In genomic region chr5:163532203-163532892, GRCh38 we compare ENCODE assay signal across 21 cellular contexts.
"Had no signal": no experiment of that assay in that cellular context is flagged by ENCODE, and none has a peak within 500 bp of the region (broad histone marks: within the 10 kb centered on the region; RNA-seq: fewer than 3 reads in every experiment).

No MANE protein-coding gene starts in this region.

- H3K4me1 Mint-ChIP-seq: central memory CD8-positive, alpha-beta T cell had no signal

- ATAC-seq: activated T-cell treated with anti-CD3 and anti-CD28 coated beads, Interleukin-2, amount 50 U/mL, for 72 hours; gastroesophageal sphincter; heart right ventricle; naive thymus-derived CD4-positive, alpha-beta T cell; pancreas; right lobe of liver had no signal

- DNase-seq: activated CD4-positive, alpha-beta T cell treated with anti-CD3 and anti-CD28 coated beads, Interleukin-2, amount 50 U/mL, for 1 hour; activated CD8-positive, alpha-beta memory T cell treated with anti-CD3 and anti-CD28 coated beads, Interleukin-2, amount 50 U/mL, for 4 hours; activated effector memory CD4-positive, alpha-beta T cell treated with anti-CD3 and anti-CD28 coated beads, Interleukin-2, amount 50 U/mL, for 16 hours; activated naive CD4-positive, alpha-beta T cell treated with anti-CD3 and anti-CD28 coated beads, Interleukin-2, amount 50 U/mL, for 16 hours; activated T-cell treated with anti-CD3 and anti-CD28 coated beads, Interleukin-2, amount 50 U/mL, for 72 hours; aorta; cortex of kidney; heart right ventricle; naive thymus-derived CD4-positive, alpha-beta T cell; pancreas; right lobe of liver; stimulated activated CD4-positive, alpha-beta T cell treated with anti-CD3 and anti-CD28 coated beads, Interleukin-15, amount 100 ng/mL, for 24 hours; stimulated activated CD4-positive, alpha-beta T cell treated with anti-CD3 and anti-CD28 coated beads, Interleukin-2, amount 100 ng/mL, for 48 hours; stomach; T1000; trophoblast cell had no signal

- H3K27ac Mint-ChIP-seq: activated T-cell treated with anti-CD3 and anti-CD28 coated beads, Interleukin-2, amount 50 U/mL, for 72 hours; memory B cell; naive thymus-derived CD4-positive, alpha-beta T cell had no signal

- H3K4me3 Mint-ChIP-seq: activated T-cell treated with anti-CD3 and anti-CD28 coated beads, Interleukin-2, amount 50 U/mL, for 72 hours; central memory CD8-positive, alpha-beta T cell; memory B cell; naive thymus-derived CD4-positive, alpha-beta T cell had no signal

- H3K4me1 ChIP-seq: gastroesophageal sphincter, right lobe of liver, vagina had no signal

- H3K9me3 Mint-ChIP-seq: central memory CD8-positive, alpha-beta T cell; memory B cell; naive thymus-derived CD4-positive, alpha-beta T cell had no signal

- H3K36me3 ChIP-seq: gastroesophageal sphincter, heart right ventricle, neutrophil, pancreas, right lobe of liver, stomach, vagina had no signal

- H3K9me3 ChIP-seq: gastroesophageal sphincter, heart right ventricle, neutrophil, pancreas, right lobe of liver, stomach, vagina had no signal

- H3K27ac ChIP-seq: gastroesophageal sphincter, heart right ventricle, neutrophil, pancreas, right lobe of liver, stomach, vagina had no signal

- H3K4me3 ChIP-seq: gastroesophageal sphincter, heart right ventricle, pancreas, right lobe of liver, stomach, vagina had no signal

- H3K27me3 ChIP-seq: gastroesophageal sphincter, heart right ventricle, neutrophil, pancreas, right lobe of liver, stomach, vagina had no signal

- H3K36me3 Mint-ChIP-seq: memory B cell had no signal
